In genomic region chr19:38836438-38837303, GRCh38 we compare ENCODE assay signal across 15 cellular contexts. TPM values are rescaled to one million over a fixed set of nuclear protein-coding genes. Genes with fewer than 3 reads are reported as not detected.
A peak's percentile ranks its signal among the peaks of the same experiment; 100 is the strongest.
DNase-seq lines count a peak whose midpoint lies in the region; ATAC-seq and TF ChIP-seq lines count a peak whose summit lies in the region.
"Had no signal": no experiment of that assay in that cellular context is flagged by ENCODE, and none has a peak within 500 bp of the region (broad histone marks: within the 10 kb centered on the region; RNA-seq: fewer than 3 reads in every experiment).

No MANE protein-coding gene starts in this region.

- no peaks in the 10 kb centered on the region for H3K9me3 ChIP-seq in esophagus (ENCODE audit: control insufficient read depth in 2 of 2, insufficient read depth in 1 of 2, low read depth in 1 of 2, low read length in 1 of 2)
- H3K9me3 ChIP-seq: SJSA1 had no signal

- peaks cover 22 to 52% of the 10 kb centered on the region in 2 donors for H3K36me3 ChIP-seq in esophagus (ENCODE audit: control insufficient read depth in 2 of 2, insufficient read depth in 2 of 2, low read length in 1 of 2)

- H3K4me3 Mint-ChIP-seq in activated CD4-positive, alpha-beta T cell treated with anti-CD3 and anti-CD28 coated beads, Interleukin-2, amount 10 ng/mL, durations not matched to agents 24 days and 14 days: no peak overlapping the region

- no peak for TF ChIP-seq CTCF in RWPE1 (conservative IDR thresholded peaks at IDR 0.05; ENCODE audit: low read depth)

- H3K4me3 ChIP-seq in esophagus (ENCODE audit: low read depth in 1 of 2, low read length in 2 of 2) (no peak overlapping the region), skin epidermis (no peak overlapping the region)
- H3K4me3 ChIP-seq: SJSA1 had no signal

- WGBS in esophagus, 2 donors: 50 to 60% methylated on average over 10 of the region's 10 CpGs

- peak overlapping the region; percentile 48 for H3K27ac Mint-ChIP-seq in activated CD4-positive, alpha-beta T cell treated with anti-CD3 and anti-CD28 coated beads, Interleukin-2, amount 10 ng/mL, durations not matched to agents 24 days and 14 days

- H3K4me1 ChIP-seq in esophagus (ENCODE audit: control insufficient read depth in 2 of 2, insufficient read depth in 2 of 2, low read length in 1 of 2): peaks cover 0 to 13% of the 10 kb centered on the region in 2 donors

- H3K9me3 Mint-ChIP-seq in activated CD4-positive, alpha-beta T cell treated with anti-CD3 and anti-CD28 coated beads, Interleukin-2, amount 10 ng/mL, durations not matched to agents 24 days and 14 days: no peaks in the 10 kb centered on the region

- peak overlapping the region; percentile 91 for H3K27ac ChIP-seq in RWPE1
- H3K27ac ChIP-seq in esophagus (ENCODE audit: low read depth in 2 of 2, low read length in 1 of 2): peak overlapping the region; percentile 88 to 92
- H3K27ac ChIP-seq in skin epidermis: peak overlapping the region in 20 of 21 experiments; percentile 6 to 86 (median 70)
- H3K27ac ChIP-seq: SJSA1 had no signal

- peaks cover 29% of the 10 kb centered on the region for H3K4me1 Mint-ChIP-seq in activated CD4-positive, alpha-beta T cell treated with anti-CD3 and anti-CD28 coated beads, Interleukin-2, amount 10 ng/mL, durations not matched to agents 24 days and 14 days

- no peak for DNase-seq in activated CD4-positive, alpha-beta T cell treated with anti-CD3 and anti-CD28 coated beads, Interleukin-2, amount 10 ng/mL, durations not matched to agents 24 days and 14 days
- no peak for DNase-seq in activated CD4-positive, alpha-beta T cell treated with anti-CD3 and anti-CD28 coated beads, Interleukin-2, amount 50 U/mL, for 1 hour
- no peak for DNase-seq in RWPE1 (ENCODE audit: low spot score)
- no peak for DNase-seq in HPDE6-E6E7 (ENCODE audit: extremely low spot score)
- DNase-seq: activated CD4-positive, alpha-beta T cell treated with anti-CD3 and anti-CD28 coated beads, Interleukin-2, amount 50 U/mL, for 4 hours; GOT3; KG1; NCI-H2171; stimulated activated CD8-positive, alpha-beta memory T cell treated with anti-CD3 and anti-CD28 coated beads, Interleukin-4, amount 100 ng/mL, for 48 hours had no signal

- intact Hi-C loops in activated CD4-positive, alpha-beta T cell treated with anti-CD3 and anti-CD28 coated beads, Interleukin-2, amount 10 ng/mL, durations not matched to agents 24 days and 14 days (cut with micrococcal nuclease): no loop called here

- POLR2A ChIA-PET in RWPE1 (lab: Yijun Ruan, JAX; ENCODE audit: low non-redundant PET): interaction anchor here (0.7 kb wide), 1 partner anchor 162 kb away, joined by 4 read pairs; no protein-coding TSS in a partner anchor

- H3K36me3 Mint-ChIP-seq in activated CD4-positive, alpha-beta T cell treated with anti-CD3 and anti-CD28 coated beads, Interleukin-2, amount 10 ng/mL, durations not matched to agents 24 days and 14 days (ENCODE audit: low read depth): peaks cover 59% of the 10 kb centered on the region

- no peaks in the 10 kb centered on the region for H3K27me3 ChIP-seq in esophagus (ENCODE audit: control insufficient read depth in 1 of 2, insufficient read depth in 2 of 2, low read length in 2 of 2)
- H3K27me3 ChIP-seq: SJSA1 had no signal

- ATAC-seq in GM21723 (IDR thresholded peaks at IDR 0.05; ENCODE audit: unreplicated experiment) (no peak), GM18502 (IDR thresholded peaks at IDR 0.05; ENCODE audit: poor library complexity, unreplicated experiment) (no peak)

- H3K27me3 Mint-ChIP-seq in activated CD4-positive, alpha-beta T cell treated with anti-CD3 and anti-CD28 coated beads, Interleukin-2, amount 10 ng/mL, durations not matched to agents 24 days and 14 days: no peaks in the 10 kb centered on the region

- CTCF ChIA-PET in RWPE1 (lab: Yijun Ruan, JAX): interaction anchor here (1.5 to 3.1 kb wide), 2 partner anchors 103 to 201 kb away, joined by 3 to 18 read pairs; no protein-coding TSS in a partner anchor

RNA-seq across cellular contexts. Expression of gene ECH1, which starts 5.1 kb away (rescaled TPM):
- total RNA-seq in activated CD4-positive, alpha-beta T cell treated with anti-CD3 and anti-CD28 coated beads, Interleukin-2, amount 10 ng/mL, durations not matched to agents 24 days and 14 days: 129 and 130 TPM in 2 replicates
- polyA plus RNA-seq in esophagus: 100 to 1,000 TPM; 108 to 215 TPM

RNA-seq across cellular contexts. Expression of gene HNRNPL, which starts 13.1 kb away (rescaled TPM):
- total RNA-seq in activated CD4-positive, alpha-beta T cell treated with anti-CD3 and anti-CD28 coated beads, Interleukin-2, amount 10 ng/mL, durations not matched to agents 24 days and 14 days: 686 and 695 TPM in 2 replicates
- 100 to 1,000 TPM; 134 to 150 TPM for polyA plus RNA-seq in esophagus

RNA-seq across cellular contexts. Expression of gene LGALS4, which starts 23.9 kb away (rescaled TPM):
- total RNA-seq in activated CD4-positive, alpha-beta T cell treated with anti-CD3 and anti-CD28 coated beads, Interleukin-2, amount 10 ng/mL, durations not matched to agents 24 days and 14 days: 1.3 and 1.7 TPM in 2 replicates
- 1 to 10 TPM in 1 of 2 donors, under 1 TPM in 1; 0.66 to 2.3 TPM for polyA plus RNA-seq in esophagus
- total RNA-seq: SJSA1 had no signal

RNA-seq across cellular contexts. Expression of gene RINL, which starts 41.4 kb away (rescaled TPM):
- 62.7 and 68.9 TPM in 2 replicates for total RNA-seq in activated CD4-positive, alpha-beta T cell treated with anti-CD3 and anti-CD28 coated beads, Interleukin-2, amount 10 ng/mL, durations not matched to agents 24 days and 14 days
- 10 to 100 TPM in 1 of 2 donors, 1 to 10 TPM in 1; 8.4 to 20.5 TPM for polyA plus RNA-seq in esophagus

RNA-seq across cellular contexts. Expression of gene LGALS7B, which starts 47.7 kb away (rescaled TPM):
- total RNA-seq in activated CD4-positive, alpha-beta T cell treated with anti-CD3 and anti-CD28 coated beads, Interleukin-2, amount 10 ng/mL, durations not matched to agents 24 days and 14 days: not detected in 2 replicates
- polyA plus RNA-seq in esophagus: 1,000 to 10,000 TPM; 3,260 to 6,105 TPM
- total RNA-seq: astrocyte, SJSA1 had no signal
